In genomic region chr7:74579800-74580685, GRCh38 we compare ENCODE assay signal across 1 cellular context.
TF ChIP-seq lines count a peak whose summit lies in the region.

No MANE protein-coding gene starts in this region.

TF ChIP-seq in HepG2, 621 proteins besides CTCF, POLR2A, EP300 and RAD21 (continued from another document and continues in another):
- TF ChIP-seq ZHX2 (IDR thresholded peaks at IDR 0.05; ENCODE audit: low read depth), result 0 out of 2 replicates have a peak, but pooled peaks have one; percentile 11
- no peak; the same call in 1 of the 2 replicates for TF ChIP-seq ZHX2 (CRISPR knock-in tag; IDR thresholded peaks at IDR 0.05; ENCODE audit: borderline replicate concordance)
- no peak for TF ChIP-seq FOXK2 (IDR thresholded peaks at IDR 0.05)
- TF ChIP-seq ZNF879 (CRISPR knock-in tag; IDR thresholded peaks at IDR 0.05), result no peak
- TF ChIP-seq ZNF142 (CRISPR knock-in tag; IDR thresholded peaks at IDR 0.05), result no peak
- TF ChIP-seq HNRNPK (IDR thresholded peaks at IDR 0.05; ENCODE audit: low read depth, low read length, poor library complexity, severe bottlenecking), result no peak
- no peak for TF ChIP-seq SNAPC2 (CRISPR knock-in tag; IDR thresholded peaks at IDR 0.05)
- TF ChIP-seq KDM1A (CRISPR knock-in tag; IDR thresholded peaks at IDR 0.05), result peak; percentile 99
- no peak for TF ChIP-seq TAF15 (IDR thresholded peaks at IDR 0.05; ENCODE audit: low read depth, low read length, poor library complexity, severe bottlenecking)
- TF ChIP-seq ZBTB25 (CRISPR knock-in tag; IDR thresholded peaks at IDR 0.05), result no peak
- peak; percentile 35; the same call in 1 of the 2 replicates for TF ChIP-seq ZNF460 (CRISPR knock-in tag; IDR thresholded peaks at IDR 0.05; ENCODE audit: borderline replicate concordance)
- peak; percentile 99 for TF ChIP-seq ADNP (CRISPR knock-in tag; IDR thresholded peaks at IDR 0.05)
- peak; percentile 41 for TF ChIP-seq IKZF4 (CRISPR knock-in tag; IDR thresholded peaks at IDR 0.05; ENCODE audit: borderline replicate concordance, low read depth, not compliant biosample characterization)
- no peak for TF ChIP-seq ZNF513 (CRISPR knock-in tag; conservative IDR thresholded peaks at IDR 0.05)
- TF ChIP-seq SNAPC4 (CRISPR knock-in tag; IDR thresholded peaks at IDR 0.05), result no peak
- TF ChIP-seq DMAP1 (CRISPR knock-in tag; IDR thresholded peaks at IDR 0.05), result peak; percentile 86
- TF ChIP-seq CHD4 (IDR thresholded peaks at IDR 0.05; ENCODE audit: borderline replicate concordance, low read length), result peak; percentile 99
- TF ChIP-seq ATF3 (CRISPR knock-in tag; IDR thresholded peaks at IDR 0.05), result peak; percentile 74
- TF ChIP-seq KDM5A (IDR thresholded peaks at IDR 0.05; ENCODE audit: borderline replicate concordance, low read length), result no peak
- TF ChIP-seq ZBTB20 (CRISPR knock-in tag; IDR thresholded peaks at IDR 0.05; ENCODE audit: borderline replicate concordance, low read depth), result no peak
- no peak for TF ChIP-seq KDM4B (CRISPR knock-in tag; IDR thresholded peaks at IDR 0.05)
- TF ChIP-seq DBP (CRISPR knock-in tag; IDR thresholded peaks at IDR 0.05; ENCODE audit: not compliant biosample characterization), result no peak
